In the genomic region with DNA sequence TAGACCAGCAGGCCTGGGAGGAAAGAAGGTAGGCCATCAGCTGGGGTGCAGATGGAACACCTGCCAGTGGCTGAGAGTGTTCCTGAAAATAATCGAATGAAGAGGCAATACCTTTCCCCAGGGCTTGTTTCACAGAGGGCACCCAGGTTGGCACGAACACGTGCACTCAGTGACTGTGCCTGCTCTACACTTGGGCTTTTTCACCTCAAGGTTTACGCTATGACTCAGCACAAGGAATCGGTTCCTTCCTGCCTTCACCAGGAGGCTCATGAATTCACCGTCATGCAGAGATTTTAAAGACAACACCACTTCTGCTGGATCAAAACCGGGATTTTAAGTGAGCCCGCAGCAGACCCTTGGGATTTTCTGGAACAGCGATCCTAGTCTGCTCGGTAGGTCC, we compare ENCODE assay signal across 1 cellular context.
TF ChIP-seq lines count a peak whose summit lies in the region.

No MANE protein-coding gene starts in this region.

TF ChIP-seq in H1, 55 proteins besides CTCF, POLR2A, EP300 and RAD21 (continued from another document):
- TF ChIP-seq, protein P1, sequence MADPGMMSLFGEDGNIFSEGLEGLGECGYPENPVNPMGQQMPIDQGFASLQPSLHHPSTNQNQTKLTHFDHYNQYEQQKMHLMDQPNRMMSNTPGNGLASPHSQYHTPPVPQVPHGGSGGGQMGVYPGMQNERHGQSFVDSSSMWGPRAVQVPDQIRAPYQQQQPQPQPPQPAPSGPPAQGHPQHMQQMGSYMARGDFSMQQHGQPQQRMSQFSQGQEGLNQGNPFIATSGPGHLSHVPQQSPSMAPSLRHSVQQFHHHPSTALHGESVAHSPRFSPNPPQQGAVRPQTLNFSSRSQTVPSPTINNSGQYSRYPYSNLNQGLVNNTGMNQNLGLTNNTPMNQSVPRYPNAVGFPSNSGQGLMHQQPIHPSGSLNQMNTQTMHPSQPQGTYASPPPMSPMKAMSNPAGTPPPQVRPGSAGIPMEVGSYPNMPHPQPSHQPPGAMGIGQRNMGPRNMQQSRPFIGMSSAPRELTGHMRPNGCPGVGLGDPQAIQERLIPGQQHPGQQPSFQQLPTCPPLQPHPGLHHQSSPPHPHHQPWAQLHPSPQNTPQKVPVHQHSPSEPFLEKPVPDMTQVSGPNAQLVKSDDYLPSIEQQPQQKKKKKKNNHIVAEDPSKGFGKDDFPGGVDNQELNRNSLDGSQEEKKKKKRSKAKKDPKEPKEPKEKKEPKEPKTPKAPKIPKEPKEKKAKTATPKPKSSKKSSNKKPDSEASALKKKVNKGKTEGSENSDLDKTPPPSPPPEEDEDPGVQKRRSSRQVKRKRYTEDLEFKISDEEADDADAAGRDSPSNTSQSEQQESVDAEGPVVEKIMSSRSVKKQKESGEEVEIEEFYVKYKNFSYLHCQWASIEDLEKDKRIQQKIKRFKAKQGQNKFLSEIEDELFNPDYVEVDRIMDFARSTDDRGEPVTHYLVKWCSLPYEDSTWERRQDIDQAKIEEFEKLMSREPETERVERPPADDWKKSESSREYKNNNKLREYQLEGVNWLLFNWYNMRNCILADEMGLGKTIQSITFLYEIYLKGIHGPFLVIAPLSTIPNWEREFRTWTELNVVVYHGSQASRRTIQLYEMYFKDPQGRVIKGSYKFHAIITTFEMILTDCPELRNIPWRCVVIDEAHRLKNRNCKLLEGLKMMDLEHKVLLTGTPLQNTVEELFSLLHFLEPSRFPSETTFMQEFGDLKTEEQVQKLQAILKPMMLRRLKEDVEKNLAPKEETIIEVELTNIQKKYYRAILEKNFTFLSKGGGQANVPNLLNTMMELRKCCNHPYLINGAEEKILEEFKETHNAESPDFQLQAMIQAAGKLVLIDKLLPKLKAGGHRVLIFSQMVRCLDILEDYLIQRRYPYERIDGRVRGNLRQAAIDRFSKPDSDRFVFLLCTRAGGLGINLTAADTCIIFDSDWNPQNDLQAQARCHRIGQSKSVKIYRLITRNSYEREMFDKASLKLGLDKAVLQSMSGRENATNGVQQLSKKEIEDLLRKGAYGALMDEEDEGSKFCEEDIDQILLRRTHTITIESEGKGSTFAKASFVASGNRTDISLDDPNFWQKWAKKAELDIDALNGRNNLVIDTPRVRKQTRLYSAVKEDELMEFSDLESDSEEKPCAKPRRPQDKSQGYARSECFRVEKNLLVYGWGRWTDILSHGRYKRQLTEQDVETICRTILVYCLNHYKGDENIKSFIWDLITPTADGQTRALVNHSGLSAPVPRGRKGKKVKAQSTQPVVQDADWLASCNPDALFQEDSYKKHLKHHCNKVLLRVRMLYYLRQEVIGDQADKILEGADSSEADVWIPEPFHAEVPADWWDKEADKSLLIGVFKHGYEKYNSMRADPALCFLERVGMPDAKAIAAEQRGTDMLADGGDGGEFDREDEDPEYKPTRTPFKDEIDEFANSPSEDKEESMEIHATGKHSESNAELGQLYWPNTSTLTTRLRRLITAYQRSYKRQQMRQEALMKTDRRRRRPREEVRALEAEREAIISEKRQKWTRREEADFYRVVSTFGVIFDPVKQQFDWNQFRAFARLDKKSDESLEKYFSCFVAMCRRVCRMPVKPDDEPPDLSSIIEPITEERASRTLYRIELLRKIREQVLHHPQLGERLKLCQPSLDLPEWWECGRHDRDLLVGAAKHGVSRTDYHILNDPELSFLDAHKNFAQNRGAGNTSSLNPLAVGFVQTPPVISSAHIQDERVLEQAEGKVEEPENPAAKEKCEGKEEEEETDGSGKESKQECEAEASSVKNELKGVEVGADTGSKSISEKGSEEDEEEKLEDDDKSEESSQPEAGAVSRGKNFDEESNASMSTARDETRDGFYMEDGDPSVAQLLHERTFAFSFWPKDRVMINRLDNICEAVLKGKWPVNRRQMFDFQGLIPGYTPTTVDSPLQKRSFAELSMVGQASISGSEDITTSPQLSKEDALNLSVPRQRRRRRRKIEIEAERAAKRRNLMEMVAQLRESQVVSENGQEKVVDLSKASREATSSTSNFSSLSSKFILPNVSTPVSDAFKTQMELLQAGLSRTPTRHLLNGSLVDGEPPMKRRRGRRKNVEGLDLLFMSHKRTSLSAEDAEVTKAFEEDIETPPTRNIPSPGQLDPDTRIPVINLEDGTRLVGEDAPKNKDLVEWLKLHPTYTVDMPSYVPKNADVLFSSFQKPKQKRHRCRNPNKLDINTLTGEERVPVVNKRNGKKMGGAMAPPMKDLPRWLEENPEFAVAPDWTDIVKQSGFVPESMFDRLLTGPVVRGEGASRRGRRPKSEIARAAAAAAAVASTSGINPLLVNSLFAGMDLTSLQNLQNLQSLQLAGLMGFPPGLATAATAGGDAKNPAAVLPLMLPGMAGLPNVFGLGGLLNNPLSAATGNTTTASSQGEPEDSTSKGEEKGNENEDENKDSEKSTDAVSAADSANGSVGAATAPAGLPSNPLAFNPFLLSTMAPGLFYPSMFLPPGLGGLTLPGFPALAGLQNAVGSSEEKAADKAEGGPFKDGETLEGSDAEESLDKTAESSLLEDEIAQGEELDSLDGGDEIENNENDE (IDR thresholded peaks at IDR 0.05; ENCODE audit: insufficient replicate concordance, low read length): no peak
- no peak for TF ChIP-seq SUZ12 (IDR thresholded peaks at IDR 0.05; ENCODE audit: low read length)
TF ChIP-seq in H1: peak in this region for 1.
